Comparison of ENCODE assay signal across 1 cellular context in the genomic region with DNA sequence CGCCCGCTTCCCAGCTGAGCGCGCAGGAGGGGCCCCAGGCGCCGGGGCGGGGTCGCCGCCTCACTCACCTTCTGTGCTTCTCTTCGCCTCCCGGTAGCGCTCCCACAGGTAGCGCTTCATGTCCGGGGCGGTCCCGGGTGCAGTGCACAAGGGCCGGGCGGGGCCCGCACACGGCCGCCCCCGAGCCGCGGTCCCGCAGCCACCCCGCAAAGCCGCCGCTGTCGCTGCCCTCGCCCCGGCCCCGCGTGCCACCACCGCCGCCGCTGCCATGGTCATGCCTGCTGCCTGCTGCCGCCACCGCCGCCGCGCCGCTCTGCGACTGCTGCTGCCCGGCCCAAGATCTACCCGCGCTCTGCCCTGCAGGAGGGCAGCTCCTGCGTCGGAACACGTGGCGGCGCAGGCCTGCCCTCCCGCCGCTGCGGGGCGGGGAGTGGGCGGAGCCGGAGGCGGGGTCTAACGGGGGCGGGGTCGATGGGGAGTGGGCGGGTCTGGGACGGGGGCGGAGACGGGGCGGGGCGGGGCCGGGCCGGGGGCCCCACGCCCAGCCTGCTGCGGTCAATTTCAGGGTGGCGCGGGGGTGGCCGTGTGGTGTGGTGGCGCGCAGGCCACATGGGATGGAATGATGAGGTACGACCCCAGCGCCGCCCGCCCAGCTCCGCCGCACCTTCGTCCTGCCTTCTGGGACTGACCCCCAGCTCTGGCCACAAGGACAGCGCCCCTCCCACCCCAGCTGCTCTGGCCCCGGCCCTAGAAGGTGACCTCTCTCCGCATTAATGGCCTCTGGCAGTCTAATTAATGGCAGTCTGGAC.
A peak's percentile ranks its signal among the peaks of the same experiment; 100 is the strongest.
TF ChIP-seq lines count a peak whose summit lies in the region.

Gene NT5DC3, minus strand, starts transcription at position 354 of the 809 bp plus-strand sequence. Its CDS starts 78 bp downstream, at position 276.

TF ChIP-seq in HepG2, 621 proteins besides CTCF, POLR2A, EP300 and RAD21 (continued from another document and continues in another):
- TF ChIP-seq GMEB2 (CRISPR knock-in tag; IDR thresholded peaks at IDR 0.05; ENCODE audit: low read depth) (no peak), ZNF616 (CRISPR knock-in tag; IDR thresholded peaks at IDR 0.05; ENCODE audit: low read depth) (0 out of 2 replicates have a peak, but pooled peaks have one; percentile 26), KLF6 (CRISPR knock-in tag; IDR thresholded peaks at IDR 0.05) (peak; percentile 53; the same call in 1 of the 2 replicates), ZNF235 (CRISPR knock-in tag; IDR thresholded peaks at IDR 0.05; ENCODE audit: borderline replicate concordance) (peak; percentile 10; the same call in 1 of the 2 replicates), JUN (CRISPR knock-in tag; IDR thresholded peaks at IDR 0.05) (no peak), PTBP1 (IDR thresholded peaks at IDR 0.05; ENCODE audit: low read depth, low read length, poor library complexity, severe bottlenecking) (no peak), ZNF510 (CRISPR knock-in tag; IDR thresholded peaks at IDR 0.05; ENCODE audit: low read depth) (no peak), GLMP (CRISPR knock-in tag; IDR thresholded peaks at IDR 0.05; ENCODE audit: borderline replicate concordance) (no peak), PRPF4 (IDR thresholded peaks at IDR 0.05; ENCODE audit: low read depth, low read length, poor library complexity, severe bottlenecking) (no peak), CHD2 (IDR thresholded peaks at IDR 0.05; ENCODE audit: low read depth, low read length) (no peak), NR2F2 (IDR thresholded peaks at IDR 0.05; ENCODE audit: borderline replicate concordance, low read depth) (no peak), SMARCE1 (IDR thresholded peaks at IDR 0.05; ENCODE audit: borderline replicate concordance) (no peak), PLRG1 (conservative IDR thresholded peaks at IDR 0.05) (no peak), ZNF766 (CRISPR knock-in tag; IDR thresholded peaks at IDR 0.05; ENCODE audit: borderline replicate concordance) (no peak), ZNF615 (CRISPR knock-in tag; IDR thresholded peaks at IDR 0.05; ENCODE audit: borderline replicate concordance) (no peak), ZNF691 (CRISPR knock-in tag; IDR thresholded peaks at IDR 0.05; ENCODE audit: borderline replicate concordance, low read depth) (no peak), SP4 (CRISPR knock-in tag; IDR thresholded peaks at IDR 0.05) (peak; percentile 94), ATM (IDR thresholded peaks at IDR 0.05; ENCODE audit: borderline replicate concordance) (no peak), ZNF703 (CRISPR knock-in tag; IDR thresholded peaks at IDR 0.05; ENCODE audit: borderline replicate concordance) (no peak), KDM1A (CRISPR knock-in tag; IDR thresholded peaks at IDR 0.05) (no peak), SCMH1 (CRISPR knock-in tag; IDR thresholded peaks at IDR 0.05; ENCODE audit: borderline replicate concordance) (no peak), CAMTA2 (CRISPR knock-in tag; IDR thresholded peaks at IDR 0.05; ENCODE audit: borderline replicate concordance) (no peak; the same call in 1 of the 2 replicates), ZNF329 (CRISPR knock-in tag; IDR thresholded peaks at IDR 0.05; ENCODE audit: low read depth) (no peak), PHF5A (CRISPR knock-in tag; IDR thresholded peaks at IDR 0.05; ENCODE audit: low read depth, unreplicated experiment) (no peak), ZNF749 (CRISPR knock-in tag; IDR thresholded peaks at IDR 0.05; ENCODE audit: borderline replicate concordance) (0 out of 2 replicates have a peak, but pooled peaks have one; percentile 62), ZNF574 (CRISPR knock-in tag; IDR thresholded peaks at IDR 0.05) (peak; percentile 59; the same call in 1 of the 2 replicates), ETV5 (CRISPR knock-in tag; IDR thresholded peaks at IDR 0.05; ENCODE audit: borderline replicate concordance) (no peak), HHEX (CRISPR knock-in tag; IDR thresholded peaks at IDR 0.05) (no peak), REPIN1 (CRISPR knock-in tag; IDR thresholded peaks at IDR 0.05; ENCODE audit: borderline replicate concordance, low read depth) (no peak), ZFP82 (CRISPR knock-in tag; IDR thresholded peaks at IDR 0.05; ENCODE audit: borderline replicate concordance) (no peak), MTERF4 (CRISPR knock-in tag; IDR thresholded peaks at IDR 0.05) (no peak), HOXA7 (CRISPR knock-in tag; IDR thresholded peaks at IDR 0.05) (no peak), GTF3A (CRISPR knock-in tag; conservative IDR thresholded peaks at IDR 0.05) (no peak), ZSCAN22 (CRISPR knock-in tag; IDR thresholded peaks at IDR 0.05) (no peak), PCBP1 (IDR thresholded peaks at IDR 0.05; ENCODE audit: borderline replicate concordance, low read depth, low read length) (no peak), ZNF101 (CRISPR knock-in tag; IDR thresholded peaks at IDR 0.05; ENCODE audit: borderline replicate concordance, low read depth) (no peak), BCL6 (CRISPR knock-in tag; IDR thresholded peaks at IDR 0.05) (no peak), BHLHE40 (IDR thresholded peaks at IDR 0.05; ENCODE audit: low read length) (0 out of 2 replicates have a peak, but pooled peaks have one; percentile 11), SMAD3 (CRISPR knock-in tag; IDR thresholded peaks at IDR 0.05) (no peak), SMYD3 (CRISPR knock-in tag; IDR thresholded peaks at IDR 0.05) (no peak), SATB2 (CRISPR knock-in tag; IDR thresholded peaks at IDR 0.05) (no peak), GZF1 (CRISPR knock-in tag; IDR thresholded peaks at IDR 0.05) (no peak), NFE2 (CRISPR knock-in tag; IDR thresholded peaks at IDR 0.05) (no peak)
- TF ChIP-seq, protein P1, sequence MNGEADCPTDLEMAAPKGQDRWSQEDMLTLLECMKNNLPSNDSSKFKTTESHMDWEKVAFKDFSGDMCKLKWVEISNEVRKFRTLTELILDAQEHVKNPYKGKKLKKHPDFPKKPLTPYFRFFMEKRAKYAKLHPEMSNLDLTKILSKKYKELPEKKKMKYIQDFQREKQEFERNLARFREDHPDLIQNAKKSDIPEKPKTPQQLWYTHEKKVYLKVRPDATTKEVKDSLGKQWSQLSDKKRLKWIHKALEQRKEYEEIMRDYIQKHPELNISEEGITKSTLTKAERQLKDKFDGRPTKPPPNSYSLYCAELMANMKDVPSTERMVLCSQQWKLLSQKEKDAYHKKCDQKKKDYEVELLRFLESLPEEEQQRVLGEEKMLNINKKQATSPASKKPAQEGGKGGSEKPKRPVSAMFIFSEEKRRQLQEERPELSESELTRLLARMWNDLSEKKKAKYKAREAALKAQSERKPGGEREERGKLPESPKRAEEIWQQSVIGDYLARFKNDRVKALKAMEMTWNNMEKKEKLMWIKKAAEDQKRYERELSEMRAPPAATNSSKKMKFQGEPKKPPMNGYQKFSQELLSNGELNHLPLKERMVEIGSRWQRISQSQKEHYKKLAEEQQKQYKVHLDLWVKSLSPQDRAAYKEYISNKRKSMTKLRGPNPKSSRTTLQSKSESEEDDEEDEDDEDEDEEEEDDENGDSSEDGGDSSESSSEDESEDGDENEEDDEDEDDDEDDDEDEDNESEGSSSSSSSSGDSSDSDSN (CRISPR knock-in tag; IDR thresholded peaks at IDR 0.05): peak; percentile 51; the same call in 1 of the 2 replicates
- TF ChIP-seq, protein P2, sequence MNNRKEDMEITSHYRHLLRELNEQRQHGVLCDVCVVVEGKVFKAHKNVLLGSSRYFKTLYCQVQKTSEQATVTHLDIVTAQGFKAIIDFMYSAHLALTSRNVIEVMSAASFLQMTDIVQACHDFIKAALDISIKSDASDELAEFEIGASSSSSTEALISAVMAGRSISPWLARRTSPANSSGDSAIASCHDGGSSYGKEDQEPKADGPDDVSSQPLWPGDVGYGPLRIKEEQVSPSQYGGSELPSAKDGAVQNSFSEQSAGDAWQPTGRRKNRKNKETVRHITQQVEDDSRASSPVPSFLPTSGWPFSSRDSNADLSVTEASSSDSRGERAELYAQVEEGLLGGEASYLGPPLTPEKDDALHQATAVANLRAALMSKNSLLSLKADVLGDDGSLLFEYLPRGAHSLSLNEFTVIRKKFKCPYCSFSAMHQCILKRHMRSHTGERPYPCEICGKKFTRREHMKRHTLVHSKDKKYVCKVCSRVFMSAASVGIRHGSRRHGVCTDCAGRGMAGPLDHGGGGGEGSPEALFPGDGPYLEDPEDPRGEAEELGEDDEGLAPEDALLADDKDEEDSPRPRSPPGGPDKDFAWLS (CRISPR knock-in tag; IDR thresholded peaks at IDR 0.05; ENCODE audit: borderline replicate concordance): no peak
- TF ChIP-seq, protein P3, sequence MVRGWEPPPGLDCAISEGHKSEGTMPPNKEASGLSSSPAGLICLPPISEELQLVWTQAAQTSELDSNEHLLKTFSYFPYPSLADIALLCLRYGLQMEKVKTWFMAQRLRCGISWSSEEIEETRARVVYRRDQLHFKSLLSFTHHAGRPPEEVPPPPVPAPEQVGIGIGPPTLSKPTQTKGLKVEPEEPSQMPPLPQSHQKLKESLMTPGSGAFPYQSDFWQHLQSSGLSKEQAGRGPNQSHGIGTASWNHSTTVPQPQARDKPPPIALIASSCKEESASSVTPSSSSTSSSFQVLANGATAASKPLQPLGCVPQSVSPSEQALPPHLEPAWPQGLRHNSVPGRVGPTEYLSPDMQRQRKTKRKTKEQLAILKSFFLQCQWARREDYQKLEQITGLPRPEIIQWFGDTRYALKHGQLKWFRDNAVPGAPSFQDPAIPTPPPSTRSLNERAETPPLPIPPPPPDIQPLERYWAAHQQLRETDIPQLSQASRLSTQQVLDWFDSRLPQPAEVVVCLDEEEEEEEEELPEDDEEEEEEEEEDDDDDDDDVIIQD (CRISPR knock-in tag; IDR thresholded peaks at IDR 0.05; ENCODE audit: low read depth): no peak
